ENCODE assay signal across 8 cellular contexts in the genomic region with DNA sequence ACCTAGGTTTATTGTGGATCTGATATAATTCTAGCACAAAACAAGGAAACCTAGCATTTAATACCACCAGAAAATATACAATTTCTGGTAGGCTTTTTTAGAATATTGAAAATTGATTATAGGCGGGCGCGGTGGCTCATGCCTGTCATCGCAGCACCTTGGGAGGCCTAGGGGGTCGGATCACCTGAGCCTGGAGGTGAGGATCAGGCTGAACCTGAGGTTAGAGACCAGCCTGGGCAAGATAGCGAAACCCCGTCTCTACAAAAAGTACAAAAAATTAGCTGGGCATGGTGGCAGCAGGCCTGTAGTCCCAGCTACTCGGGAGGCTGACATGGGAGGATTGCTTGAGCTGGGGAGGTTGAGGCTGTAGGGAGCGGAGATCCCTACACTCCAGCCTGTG. TPM values are rescaled to one million over a fixed set of nuclear protein-coding genes. Genes with fewer than 3 reads are reported as not detected.
DNase-seq lines count a peak whose midpoint lies in the region; ATAC-seq, FAIRE-seq and TF ChIP-seq lines count a peak whose summit lies in the region.

No MANE protein-coding gene starts in this region.

- no peak for TF ChIP-seq CTCF in CD8-positive, alpha-beta T cell (IDR thresholded peaks at IDR 0.05)
- TF ChIP-seq CTCF in OCI-LY7 (conservative IDR thresholded peaks at IDR 0.05; ENCODE audit: low read length), result no peak
- no peak for TF ChIP-seq CTCF in endothelial cell of umbilical vein (IDR thresholded peaks at IDR 0.05; ENCODE audit: extremely low read depth in 1 of 2, insufficient read depth in 1 of 2, low read depth in 1 of 2, low read length in 2 of 2)
- no peak for TF ChIP-seq CTCF in osteoblast (IDR thresholded peaks at IDR 0.05; ENCODE audit: extremely low read depth, low read depth, low read length)

- TF ChIP-seq POLR2A in endothelial cell of umbilical vein (IDR thresholded peaks at IDR 0.05; ENCODE audit: low read depth, low read length), result no peak

- no peaks in the 10 kb centered on the region for H3K9me1 ChIP-seq in endothelial cell of umbilical vein (replicated peaks; ENCODE audit: control insufficient read depth, extremely low read depth, insufficient read depth, low read length)

- H2AFZ ChIP-seq in OCI-LY7 (ENCODE audit: low read length) (peak overlapping the region; percentile 68), endothelial cell of umbilical vein (ENCODE audit: low read depth, low read length) (peak overlapping the region; percentile 64), osteoblast (ENCODE audit: low read length) (peak overlapping the region; percentile 98)

- no peaks in the 10 kb centered on the region for H3K27me3 Mint-ChIP-seq in CD8-positive, alpha-beta T cell (ENCODE audit: low read depth)

- peak overlapping the region; percentile 88 for H3K4me2 ChIP-seq in OCI-LY7 (ENCODE audit: low read length)
- H3K4me2 ChIP-seq in endothelial cell of umbilical vein (ENCODE audit: insufficient read depth, low read length), result peak overlapping the region; percentile 91
- peak overlapping the region; percentile 97 for H3K4me2 ChIP-seq in osteoblast (ENCODE audit: insufficient read depth, low read length)

- H3K4me3 ChIP-seq in CD8-positive, alpha-beta T cell (ENCODE audit: low read depth, low read length), result peak overlapping the region; percentile 91
- H3K4me3 ChIP-seq in OCI-LY7 (ENCODE audit: low read depth, low read length, poor library complexity, severe bottlenecking) (peak overlapping the region; percentile 99), endothelial cell of umbilical vein (replicated peaks in 1 of 3; ENCODE audit: insufficient read depth in 1 of 3, low read depth in 1 of 3, low read length in 3 of 3) (peak overlapping the region; percentile 27 to 87 (median 77)), osteoblast (ENCODE audit: insufficient read depth, low read length) (peak overlapping the region; percentile 93)

- no peaks in the 10 kb centered on the region for H3K36me3 ChIP-seq in CD8-positive, alpha-beta T cell (ENCODE audit: insufficient read depth, low read length)
- H3K36me3 ChIP-seq in OCI-LY7 (ENCODE audit: insufficient read depth, low read length) (peaks cover 7% of the 10 kb centered on the region; the same call in 1 of the 2 replicates), endothelial cell of umbilical vein (ENCODE audit: control insufficient read depth in 2 of 2, extremely low read depth in 1 of 2, insufficient read depth in 2 of 2, low read length in 2 of 2) (no peaks in the 10 kb centered on the region), osteoblast (ENCODE audit: insufficient read depth, low read length) (no peaks in the 10 kb centered on the region)

- peaks cover 10% of the 10 kb centered on the region for H3K36me3 Mint-ChIP-seq in CD8-positive, alpha-beta T cell

- no peaks in the 10 kb centered on the region for H3K9me3 ChIP-seq in CD8-positive, alpha-beta T cell (ENCODE audit: low read length)
- H3K9me3 ChIP-seq in OCI-LY7 (ENCODE audit: low read length) (no peaks in the 10 kb centered on the region), endothelial cell of umbilical vein (replicated peaks; ENCODE audit: control insufficient read depth, insufficient read depth, low read length) (no peaks in the 10 kb centered on the region), osteoblast (ENCODE audit: low read depth, low read length) (no peaks in the 10 kb centered on the region)

- H3K4me1 ChIP-seq in CD8-positive, alpha-beta T cell (ENCODE audit: insufficient read depth, low read length), result peaks cover 32% of the 10 kb centered on the region
- H3K4me1 ChIP-seq in OCI-LY7 (ENCODE audit: insufficient read depth, low read length, poor library complexity, severe bottlenecking) (peaks cover 22% of the 10 kb centered on the region), endothelial cell of umbilical vein (ENCODE audit: control insufficient read depth, extremely low read depth, insufficient read depth, low read length) (peaks cover 15% of the 10 kb centered on the region), osteoblast (ENCODE audit: insufficient read depth, low read length) (peaks cover 22% of the 10 kb centered on the region)

- BruUV-seq in OCI-LY7 (replicated peaks; lab: Mats Ljungman, UMichigan), result no TSS peak
- BruUV-seq in endothelial cell of umbilical vein (replicated peaks; lab: Mats Ljungman, UMichigan), result no TSS peak

- peak overlapping the region; percentile 99 for H3K4me3 Mint-ChIP-seq in CD8-positive, alpha-beta T cell

- H3K27me3 ChIP-seq in CD8-positive, alpha-beta T cell (ENCODE audit: insufficient read depth, low read length), result no peaks in the 10 kb centered on the region
- H3K27me3 ChIP-seq in endothelial cell of umbilical vein (ENCODE audit: control insufficient read depth in 2 of 2, insufficient read depth in 2 of 2, low read length in 2 of 2) (no peaks in the 10 kb centered on the region), osteoblast (ENCODE audit: insufficient read depth, low read length) (no peaks in the 10 kb centered on the region)

- no peaks in the 10 kb centered on the region for H3K9me2 ChIP-seq in OCI-LY7 (ENCODE audit: insufficient read depth, low read length)

- peaks cover 56% of the 10 kb centered on the region for H3K79me2 ChIP-seq in OCI-LY7 (ENCODE audit: insufficient read depth, low read depth, low read length)
- H3K79me2 ChIP-seq in endothelial cell of umbilical vein (ENCODE audit: control insufficient read depth, insufficient read depth, low read length), result peaks cover 38% of the 10 kb centered on the region
- H3K79me2 ChIP-seq in osteoblast (ENCODE audit: insufficient read depth, low read length), result peaks cover 43% of the 10 kb centered on the region

- no peak for ATAC-seq in CD8-positive, alpha-beta T cell
- ATAC-seq in GM18873 (IDR thresholded peaks at IDR 0.05; ENCODE audit: low FRiP score, unreplicated experiment), result no peak

- DNase-seq in CD8-positive, alpha-beta T cell, result no peak
- no peak for DNase-seq in OCI-LY7 (ENCODE audit: low spot score)
- DNase-seq in endothelial cell of umbilical vein (ENCODE audit: low read depth, low spot score), result no peak
- DNase-seq in osteoblast (ENCODE audit: insufficient read length, low spot score, missing footprints), result no peak
- no peak for DNase-seq in amygdala (lab: John Stamatoyannopoulos, UW)
- no peak for DNase-seq in COR-L47 (lab: John Stamatoyannopoulos, UW)
- DNase-seq in activated gamma-delta T cell (lab: John Stamatoyannopoulos, UW), result no peak

- H3K27ac ChIP-seq in CD8-positive, alpha-beta T cell (ENCODE audit: low read depth, low read length), result peak overlapping the region; percentile 91
- peak overlapping the region; percentile 94 for H3K27ac ChIP-seq in OCI-LY7 (ENCODE audit: low read depth, low read length, poor library complexity, severe bottlenecking)
- H3K27ac ChIP-seq in endothelial cell of umbilical vein (ENCODE audit: insufficient read depth, low read depth, low read length), result peak overlapping the region; percentile 26
- H3K27ac ChIP-seq in osteoblast (ENCODE audit: low read depth, low read length), result peak overlapping the region; percentile 83

- H3K4me1 Mint-ChIP-seq in CD8-positive, alpha-beta T cell (ENCODE audit: low read depth), result peaks cover 37% of the 10 kb centered on the region

- intact Hi-C loops in CD8-positive, alpha-beta T cell (cut with DNase I, micrococcal nuclease), result loop anchor here in 1 of 2 experiments (10.0 kb wide), 1 partner anchor 1013 kb away; a partner anchor contains a TSS
- intact Hi-C loops in OCI-LY7 (cut with micrococcal nuclease; ENCODE audit: unreplicated experiment), result loop anchor here (10.0 kb wide), 1 partner anchor 1183 kb away; a partner anchor contains a TSS
- intact Hi-C loops in endothelial cell of umbilical vein (cut with micrococcal nuclease), result loop anchor here (5.0 to 10.0 kb wide), 3 partner anchors 91 to 833 kb away; no protein-coding TSS in a partner anchor

- no peak for FAIRE-seq in endothelial cell of umbilical vein (lab: Jason Lieb, UNC)

- H4K20me1 ChIP-seq in OCI-LY7 (ENCODE audit: insufficient read depth, low read length) (peaks cover 27% of the 10 kb centered on the region), endothelial cell of umbilical vein (replicated peaks; ENCODE audit: control insufficient read depth, extremely low read depth, insufficient read depth, low read length) (peaks cover 9% of the 10 kb centered on the region), osteoblast (ENCODE audit: insufficient read depth, low read length) (peaks cover 31% of the 10 kb centered on the region)

- POLR2A ChIA-PET in CD8-positive, alpha-beta T cell (lab: Charles Lee), result interaction anchor here (0.6 to 1.3 kb wide), 5 partner anchors 9 to 1208 kb away, joined by 3 to 4 read pairs (median 3); a partner anchor contains a TSS
- POLR2A ChIA-PET in OCI-LY7 (lab: Charles Lee), result interaction anchor here (0.5 to 1.3 kb wide), 16 partner anchors 9 to 643 kb away, joined by 3 to 12 read pairs (median 3); no protein-coding TSS in a partner anchor
- POLR2A ChIA-PET in endothelial cell of umbilical vein (lab: Charles Lee), result interaction anchor here (0.7 kb wide), 1 partner anchor 13 kb away, joined by 3 read pairs; no protein-coding TSS in a partner anchor

- dilution Hi-C loops in endothelial cell of umbilical vein (cut with MboI; ENCODE audit: extremely low pct_ligation_motif_present, low sequenced_read_pairs), result no loop called here

- no peaks in the 10 kb centered on the region for H3K9me3 Mint-ChIP-seq in CD8-positive, alpha-beta T cell

- CTCF ChIA-PET in CD8-positive, alpha-beta T cell (lab: Charles Lee), result interaction anchor here (0.7 kb wide), 1 partner anchor 13 kb away, joined by 3 read pairs; no protein-coding TSS in a partner anchor
- CTCF ChIA-PET in OCI-LY7 (lab: Charles Lee; ENCODE audit: unreplicated experiment), result no interaction called here
- CTCF ChIA-PET in endothelial cell of umbilical vein (lab: Charles Lee), result interaction anchor here (0.8 to 1.4 kb wide), 4 partner anchors 12 to 1056 kb away, joined by 3 to 5 read pairs (median 3); no protein-coding TSS in a partner anchor

- peak overlapping the region; percentile 99 for H3K27ac Mint-ChIP-seq in CD8-positive, alpha-beta T cell

- peak overlapping the region; percentile 91 for H3K9ac ChIP-seq in endothelial cell of umbilical vein (replicated peaks; ENCODE audit: extremely low read depth, insufficient read depth, low read length)

TF ChIP-seq in endothelial cell of umbilical vein, 7 proteins besides CTCF, POLR2A, EP300 and RAD21 (continues in another document):
- no peak for TF ChIP-seq GATA2 (IDR thresholded peaks at IDR 0.05; ENCODE audit: insufficient read depth, insufficient read length, low read depth, low read length)

RNA-seq across cellular contexts. Expression of a gene that starts 0.9 kb away (rescaled TPM):
- total RNA-seq in CD8-positive, alpha-beta T cell, result 10 to 100 TPM; 33.7 to 36.3 TPM
- total RNA-seq in OCI-LY7 (2014; rRNA removed; shearing (Covaris generic)), result 75.2 and 78.2 TPM in 2 replicates
- 76.9 and 92.6 TPM in 2 replicates for total RNA-seq in OCI-LY7 (2022)
- total RNA-seq in endothelial cell of umbilical vein, result 40.8 and 40.9 TPM in 2 replicates
- 12.8 and 16.5 TPM in 2 replicates for polyA plus RNA-seq in endothelial cell of umbilical vein
- 19.1 and 20.4 TPM in 2 replicates for polyA plus RNA-seq in endothelial cell of umbilical vein (2011; cell fraction: cytosol; rRNA removed)
- 23.6 and 27.6 TPM in 2 replicates for polyA plus RNA-seq in endothelial cell of umbilical vein (2011; cell fraction: nucleus; rRNA removed)
- polyA plus RNA-seq in endothelial cell of umbilical vein (2012), result 25.5 and 39.2 TPM in 2 replicates
- polyA minus RNA-seq in endothelial cell of umbilical vein, result 56.1 and 70.7 TPM in 2 replicates
- 34.5 TPM for polyA minus RNA-seq in endothelial cell of umbilical vein (2011; cell fraction: cytosol; rRNA and poly(A)+ RNA removed)
- 132 and 201 TPM in 2 replicates for polyA minus RNA-seq in endothelial cell of umbilical vein (2011; cell fraction: nucleus; rRNA and poly(A)+ RNA removed)
- total RNA-seq in osteoblast, result 64.8 and 73.1 TPM in 2 replicates

Comparison
In these comparisons a context has a peak if more than half of its experiments do, and no peak if none do; other contexts are left out.
1. H3K27ac ChIP-seq: peak in every context shown above with its lines; median percentile 94 in OCI-LY7; 91 in CD8-positive, alpha-beta T cell; 83 in osteoblast; 26 in endothelial cell of umbilical vein.